In genomic region chr2:226573158-226573557, GRCh38 we compare ENCODE assay signal across 27 cellular contexts.
"Had no signal": no experiment of that assay in that cellular context is flagged by ENCODE, and none has a peak within 500 bp of the region (broad histone marks: within the 10 kb centered on the region; RNA-seq: fewer than 3 reads in every experiment).

No MANE protein-coding gene starts in this region.

- H3K4me3 Mint-ChIP-seq: stimulated activated effector memory CD8-positive, alpha-beta T cell treated with anti-CD3 and anti-CD28 coated beads, Interleukin-12 subunit alpha, Interleukin-12 subunit beta, amount 100 ng/mL, for 72 hours; stimulated activated memory B cell treated with anti-CD40 and anti-IgM and Interleukin-4, amounts not matched to agents 10 μg/mL and 1 μg/mL and 100 μg/mL, for 72 hours; stimulated activated naive B cell treated with anti-CD40 and anti-IgM and Interleukin-4, amounts not matched to agents 10 μg/mL and 1 μg/mL and 100 μg/mL, for 72 hours; stimulated activated naive CD8-positive, alpha-beta T cell treated with anti-CD3 and anti-CD28 coated beads, Interleukin-15, amount 100 ng/mL, for 72 hours; stimulated activated naive CD8-positive, alpha-beta T cell treated with anti-CD3 and anti-CD28 coated beads, Interleukin-15, Interleukin-2, amounts not matched to agents 100 ng/mL and 50 ng/mL, for 24 hours; type B pancreatic cell had no signal

- H3K27ac Mint-ChIP-seq: stimulated activated effector memory CD8-positive, alpha-beta T cell treated with anti-CD3 and anti-CD28 coated beads, Interleukin-12 subunit alpha, Interleukin-12 subunit beta, amount 100 ng/mL, for 72 hours; stimulated activated memory B cell treated with anti-CD40 and anti-IgM and Interleukin-4, amounts not matched to agents 10 μg/mL and 1 μg/mL and 100 μg/mL, for 72 hours; stimulated activated naive B cell treated with anti-CD40 and anti-IgM and Interleukin-4, amounts not matched to agents 10 μg/mL and 1 μg/mL and 100 μg/mL, for 72 hours; stimulated activated naive CD8-positive, alpha-beta T cell treated with anti-CD3 and anti-CD28 coated beads, Interleukin-15, amount 100 ng/mL, for 72 hours; stimulated activated naive CD8-positive, alpha-beta T cell treated with anti-CD3 and anti-CD28 coated beads, Interleukin-15, Interleukin-2, amounts not matched to agents 100 ng/mL and 50 ng/mL, for 24 hours; type B pancreatic cell had no signal

- H3K36me3 ChIP-seq: stomach, suprapubic skin, thoracic aorta, thyroid gland, tibial artery, transverse colon, upper lobe of left lung, upper lobe of right lung, uterus, vagina had no signal

- H3K4me1 ChIP-seq: stomach, suprapubic skin, testis, thyroid gland, tibial artery, transverse colon, upper lobe of left lung, upper lobe of right lung, uterus, vagina had no signal

- H3K27me3 ChIP-seq: stomach, suprapubic skin, testis, thyroid gland, tibial artery, transverse colon, upper lobe of left lung, upper lobe of right lung, uterus, vagina had no signal

- H3K36me3 Mint-ChIP-seq: stimulated activated effector memory CD8-positive, alpha-beta T cell treated with anti-CD3 and anti-CD28 coated beads, Interleukin-12 subunit alpha, Interleukin-12 subunit beta, amount 100 ng/mL, for 72 hours; stimulated activated memory B cell treated with anti-CD40 and anti-IgM and Interleukin-4, amounts not matched to agents 10 μg/mL and 1 μg/mL and 100 μg/mL, for 72 hours; stimulated activated naive B cell treated with anti-CD40 and anti-IgM and Interleukin-4, amounts not matched to agents 10 μg/mL and 1 μg/mL and 100 μg/mL, for 72 hours; type B pancreatic cell had no signal

- H3K4me1 Mint-ChIP-seq: stimulated activated effector memory CD8-positive, alpha-beta T cell treated with anti-CD3 and anti-CD28 coated beads, Interleukin-12 subunit alpha, Interleukin-12 subunit beta, amount 100 ng/mL, for 72 hours; stimulated activated memory B cell treated with anti-CD40 and anti-IgM and Interleukin-4, amounts not matched to agents 10 μg/mL and 1 μg/mL and 100 μg/mL, for 72 hours; stimulated activated naive B cell treated with anti-CD40 and anti-IgM and Interleukin-4, amounts not matched to agents 10 μg/mL and 1 μg/mL and 100 μg/mL, for 72 hours; stimulated activated naive CD8-positive, alpha-beta T cell treated with anti-CD3 and anti-CD28 coated beads, Interleukin-15, amount 100 ng/mL, for 72 hours had no signal

- H3K27ac ChIP-seq: stomach, suprapubic skin, testis, thoracic aorta, thyroid gland, tibial artery, transverse colon, upper lobe of left lung, upper lobe of right lung, uterus, vagina had no signal

- ATAC-seq: stimulated activated effector memory CD8-positive, alpha-beta T cell treated with anti-CD3 and anti-CD28 coated beads, Interleukin-12 subunit alpha, Interleukin-12 subunit beta, amount 100 ng/mL, for 72 hours; stimulated activated memory B cell treated with anti-CD40 and anti-IgM and Interleukin-4, amounts not matched to agents 10 μg/mL and 1 μg/mL and 100 μg/mL, for 72 hours; stimulated activated naive B cell treated with anti-CD40 and anti-IgM and Interleukin-4, amounts not matched to agents 10 μg/mL and 1 μg/mL and 100 μg/mL, for 72 hours; stimulated activated naive CD8-positive, alpha-beta T cell treated with anti-CD3 and anti-CD28 coated beads, Interleukin-15, amount 100 ng/mL, for 72 hours; stimulated activated naive CD8-positive, alpha-beta T cell treated with anti-CD3 and anti-CD28 coated beads, Interleukin-15, Interleukin-2, amounts not matched to agents 100 U/mL and 50 U/mL, for 24 hours; upper lobe of right lung had no signal

- DNase-seq: stimulated activated CD4-positive, alpha-beta T cell treated with anti-CD3 and anti-CD28 coated beads, Interleukin-2, amount 100 ng/mL, for 48 hours; stimulated activated CD4-positive, alpha-beta T cell treated with anti-CD3 and anti-CD28 coated beads, Interleukin-4, amount 100 ng/mL, for 1 hour; stimulated activated CD4-positive, alpha-beta T cell treated with anti-CD3 and anti-CD28 coated beads, Interleukin-4, amount 100 ng/mL, for 24 hours; stimulated activated CD4-positive, alpha-beta T cell treated with anti-CD3 and anti-CD28 coated beads, Interleukin-4, amount 100 ng/mL, for 4 hours; stimulated activated CD8-positive, alpha-beta memory T cell treated with anti-CD3 and anti-CD28 coated beads, Interleukin-4, amount 100 ng/mL, for 48 hours; stimulated activated naive B cell treated with anti-CD40 and anti-IgM and Interleukin-4, amounts not matched to agents 10 μg/mL and 1 μg/mL and 100 μg/mL, for 72 hours; stimulated activated naive CD4-positive, alpha-beta T cell; stimulated activated naive CD4-positive, alpha-beta T cell treated with Interleukin-2 at 50 U/mL for 16 hours; stimulated activated naive CD8-positive, alpha-beta T cell treated with anti-CD3 and anti-CD28 coated beads, Interleukin-15, amount 100 ng/mL, for 72 hours; stimulated activated naive CD8-positive, alpha-beta T cell treated with anti-CD3 and anti-CD28 coated beads, Interleukin-15, Interleukin-2, amounts not matched to agents 100 U/mL and 50 U/mL, for 24 hours; stomach; substantia nigra; testis; thyroid gland; tibial artery; transverse colon; trophoblast cell; upper lobe of left lung; upper lobe of right lung; uterus had no signal

- H3K4me3 ChIP-seq: stomach, suprapubic skin, testis, thoracic aorta, thyroid gland, tibial artery, transverse colon, upper lobe of left lung, upper lobe of right lung, uterus, vagina had no signal

- H3K9me3 ChIP-seq: stomach, suprapubic skin, testis, thoracic aorta, thyroid gland, tibial artery, transverse colon, upper lobe of left lung, upper lobe of right lung, uterus, vagina had no signal

- H3K9me3 Mint-ChIP-seq: stimulated activated effector memory CD8-positive, alpha-beta T cell treated with anti-CD3 and anti-CD28 coated beads, Interleukin-12 subunit alpha, Interleukin-12 subunit beta, amount 100 ng/mL, for 72 hours; stimulated activated memory B cell treated with anti-CD40 and anti-IgM and Interleukin-4, amounts not matched to agents 10 μg/mL and 1 μg/mL and 100 μg/mL, for 72 hours; type B pancreatic cell had no signal

- H3K27me3 Mint-ChIP-seq: stimulated activated memory B cell treated with anti-CD40 and anti-IgM and Interleukin-4, amounts not matched to agents 10 μg/mL and 1 μg/mL and 100 μg/mL, for 72 hours; stimulated activated naive CD8-positive, alpha-beta T cell treated with anti-CD3 and anti-CD28 coated beads, Interleukin-15, amount 100 ng/mL, for 72 hours; type B pancreatic cell had no signal
